Comparison of ENCODE assay signal across 12 cellular contexts in genomic region chr6:30154709-30155521, GRCh38. TPM values are rescaled to one million over a fixed set of nuclear protein-coding genes. Genes with fewer than 3 reads are reported as not detected.
A peak's percentile ranks its signal among the peaks of the same experiment; 100 is the strongest.
DNase-seq lines count a peak whose midpoint lies in the region; TF ChIP-seq lines count a peak whose summit lies in the region.
"Had no signal": no experiment of that assay in that cellular context is flagged by ENCODE, and none has a peak within 500 bp of the region (broad histone marks: within the 10 kb centered on the region; RNA-seq: fewer than 3 reads in every experiment).

No MANE protein-coding gene starts in this region.

- H2AFZ ChIP-seq in Loucy (ENCODE audit: low read length) (no peak overlapping the region), trophoblast cell (ENCODE audit: insufficient read depth, low read length, poor library complexity) (no peak overlapping the region)
- H2AFZ ChIP-seq: parathyroid adenoma had no signal

- H4K12ac ChIP-seq in trophoblast cell (ENCODE audit: low read depth, low read length): no peak overlapping the region

- H3K27ac ChIP-seq in liver (ENCODE audit: low read depth in 1 of 2, low read length in 2 of 2) (peak overlapping the region; percentile 54 to 57), trophoblast cell (ENCODE audit: low read depth, low read length) (no peak overlapping the region)
- H3K27ac ChIP-seq: parathyroid adenoma had no signal

- 0 out of 2 replicates have a peak, but pooled peaks have one; percentile 28 for TF ChIP-seq CTCF in Loucy (conservative IDR thresholded peaks at IDR 0.05; ENCODE audit: low read length)
- TF ChIP-seq CTCF in cardiac fibroblast (IDR thresholded peaks at IDR 0.05; ENCODE audit: low read depth, low read length): no peak
- TF ChIP-seq CTCF in liver (IDR thresholded peaks at IDR 0.05; ENCODE audit: low read depth, low read length, missing input control): no peak

- no peak overlapping the region for H3K4ac ChIP-seq in trophoblast cell (ENCODE audit: low read depth, low read length)

- no peaks in the 10 kb centered on the region for H3K27me3 ChIP-seq in Loucy (ENCODE audit: insufficient read depth, low read length, poor library complexity, severe bottlenecking)
- H3K27me3 ChIP-seq in liver (ENCODE audit: control insufficient read depth in 4 of 4, insufficient read depth in 4 of 4, low read length in 3 of 4): no peaks in the 10 kb centered on the region
- H3K27me3 ChIP-seq in trophoblast cell (ENCODE audit: insufficient read depth, low read length): no peaks in the 10 kb centered on the region

- peaks cover 46% of the 10 kb centered on the region for H3K4me1 ChIP-seq in Loucy (ENCODE audit: insufficient read depth, low read length, poor library complexity, severe bottlenecking)
- peaks cover 0 to 23% (median 10%) of the 10 kb centered on the region in 4 donors for H3K4me1 ChIP-seq in liver (ENCODE audit: control insufficient read depth in 4 of 4, insufficient read depth in 4 of 4, low read length in 3 of 4)
- H3K4me1 ChIP-seq in trophoblast cell (ENCODE audit: control insufficient read depth in 1 of 2, insufficient read depth in 2 of 2, low read length in 2 of 2): no peaks in the 10 kb centered on the region
- H3K4me1 ChIP-seq: parathyroid adenoma had no signal

- H3K9me3 ChIP-seq in Loucy (ENCODE audit: insufficient read depth, low read depth, low read length) (no peaks in the 10 kb centered on the region), liver (ENCODE audit: control insufficient read depth in 4 of 4, low read length in 3 of 4) (no peaks in the 10 kb centered on the region), trophoblast cell (ENCODE audit: insufficient read depth, low read depth, low read length) (no peaks in the 10 kb centered on the region)

- H3K9ac ChIP-seq in Loucy (ENCODE audit: low read depth, low read length, poor library complexity, severe bottlenecking): no peak overlapping the region
- H3K9ac ChIP-seq in liver (ENCODE audit: low read depth in 1 of 2, low read length in 2 of 2): no peak overlapping the region
- H3K9ac ChIP-seq in trophoblast cell (ENCODE audit: low read length): no peak overlapping the region
- H3K9ac ChIP-seq: parathyroid adenoma had no signal

- no peaks in the 10 kb centered on the region for H3K9me2 ChIP-seq in Loucy (replicated peaks; ENCODE audit: low read depth, low read length)

- H3K36me3 ChIP-seq in Loucy (ENCODE audit: insufficient read depth, low read length) (no peaks in the 10 kb centered on the region), liver (ENCODE audit: control insufficient read depth in 4 of 4, insufficient read depth in 3 of 4, low read depth in 1 of 4, low read length in 3 of 4) (no peaks in the 10 kb centered on the region), trophoblast cell (ENCODE audit: control insufficient read depth in 1 of 2, insufficient read depth in 2 of 2, low read length in 2 of 2) (no peaks in the 10 kb centered on the region)

- no peak overlapping the region for H3K18ac ChIP-seq in trophoblast cell (ENCODE audit: low read length)

- H3K23ac ChIP-seq in trophoblast cell (ENCODE audit: low read length): no peak overlapping the region

- TF ChIP-seq RAD21 in liver (IDR thresholded peaks at IDR 0.05): peak in 1 of 2 donors; percentile 13

- H3K14ac ChIP-seq in trophoblast cell (ENCODE audit: low read length): no peak overlapping the region

- H2AK5ac ChIP-seq in trophoblast cell (ENCODE audit: low read length): no peak overlapping the region

- H4K20me1 ChIP-seq in Loucy (ENCODE audit: insufficient read depth, low read length, poor library complexity, severe bottlenecking): no peaks in the 10 kb centered on the region

- H4K91ac ChIP-seq in trophoblast cell (ENCODE audit: low read depth, low read length): no peak overlapping the region

- no peaks in the 10 kb centered on the region for H3F3A ChIP-seq in Loucy (ENCODE audit: low read depth)

- no peak overlapping the region for H2BK5ac ChIP-seq in trophoblast cell (ENCODE audit: low read depth, low read length, poor library complexity)

- no peak overlapping the region for H4K8ac ChIP-seq in trophoblast cell (ENCODE audit: low read depth, low read length)

- H3K4me3 ChIP-seq in Loucy (ENCODE audit: low read length, poor library complexity, severe bottlenecking): no peak overlapping the region
- H3K4me3 ChIP-seq in cardiac fibroblast (replicated peaks in 1 of 2; ENCODE audit: low read depth in 2 of 2, low read length in 2 of 2): no peak overlapping the region
- H3K4me3 ChIP-seq in liver (ENCODE audit: low read depth in 1 of 3, low read length in 3 of 3): no peak overlapping the region
- H3K4me3 ChIP-seq in trophoblast cell (ENCODE audit: low read depth, low read length): no peak overlapping the region

- H2BK120ac ChIP-seq in trophoblast cell (ENCODE audit: insufficient read depth, low read length, poor library complexity): no peak overlapping the region

- WGBS in liver: 66% methylated on average over 12 of the region's 12 CpGs
- WGBS in trophoblast cell (ENCODE audit: extremely low coverage, insufficient coverage, insufficient read length): no CpG with 5 or more reads among the region's 12 CpGs

- H3K4me2 ChIP-seq in Loucy (ENCODE audit: low read depth, low read length, poor library complexity, severe bottlenecking): no peak overlapping the region
- no peak overlapping the region for H3K4me2 ChIP-seq in trophoblast cell (ENCODE audit: low read length)

- peak; percentile 17 for DNase-seq in COLO668 (lab: John Stamatoyannopoulos, UW; ENCODE audit: unreplicated experiment)
- DNase-seq in cardiac fibroblast (ENCODE audit: low read depth in 2 of 2): peak; percentile 72 to 84
- no peak for DNase-seq in NCI-H146 (lab: John Stamatoyannopoulos, UW)
- DNase-seq in trophoblast cell: no peak
- DNase-seq in NCI-H510A (lab: John Stamatoyannopoulos, UW): no peak
- DNase-seq in NOMO-1 treated with DMSO at 0.1 percent for 48 hours (lab: John Stamatoyannopoulos, UW; ENCODE audit: unreplicated experiment): no peak
- DNase-seq: activated gamma-delta T cell, NCI-H2081 treated with DMSO at 0.1 percent for 48 hours had no signal

- H2BK12ac ChIP-seq in trophoblast cell (ENCODE audit: low read length): no peak overlapping the region

- H3K79me2 ChIP-seq in Loucy (ENCODE audit: insufficient read depth, low read length): no peaks in the 10 kb centered on the region
- no peaks in the 10 kb centered on the region for H3K79me2 ChIP-seq in trophoblast cell (ENCODE audit: control insufficient read depth, insufficient read depth, low read length, poor library complexity)
- H3K79me2 ChIP-seq: parathyroid adenoma had no signal

- no peaks in the 10 kb centered on the region for H3K79me1 ChIP-seq in trophoblast cell (ENCODE audit: low read length)

TF ChIP-seq in liver, 16 proteins besides CTCF, POLR2A, EP300 and RAD21:
- TF ChIP-seq JUND (IDR thresholded peaks at IDR 0.05) (peak in 1 of 2 donors; percentile 45), ZBTB33 (IDR thresholded peaks at IDR 0.05) (no peak), HNF4A (conservative IDR thresholded peaks at IDR 0.05) (peak; percentile 35 to 47), YY1 (IDR thresholded peaks at IDR 0.05) (no peak), ATF3 (IDR thresholded peaks at IDR 0.05) (peak; percentile 53), NR2F2 (IDR thresholded peaks at IDR 0.05) (no peak), RXRA (IDR thresholded peaks at IDR 0.05) (peak; percentile 22 to 45), EGR1 (IDR thresholded peaks at IDR 0.05; ENCODE audit: low read depth in 2 of 2) (no peak), GABPA (IDR thresholded peaks at IDR 0.05 in 1 of 2, conservative IDR thresholded peaks at IDR 0.05 in 1 of 2) (no peak), SP1 (IDR thresholded peaks at IDR 0.05) (peak; percentile 76), HNF4G (IDR thresholded peaks at IDR 0.05) (peak; percentile 20), TAF1 (conservative IDR thresholded peaks at IDR 0.05) (no peak), FOXA2 (IDR thresholded peaks at IDR 0.05) (no peak)

RNA-seq across cellular contexts. Expression of gene TRIM10, which starts 6.1 kb away (rescaled TPM):
- total RNA-seq in liver: 100 to 1,000 TPM in 1 of 2 donors, under 1 TPM in 1; 0.75 to 128 TPM
- under 1 TPM; 0.29 to 0.72 TPM for polyA plus RNA-seq in liver
- not detected in 2 replicates for polyA plus RNA-seq in trophoblast cell (2013)
- total RNA-seq: glomerular endothelial cell had no signal

RNA-seq across cellular contexts. Expression of gene TRIM15, which starts 8.4 kb away (rescaled TPM):
- 1 to 10 TPM; 1.6 to 2.2 TPM for total RNA-seq in liver
- polyA plus RNA-seq in liver: 1 to 10 TPM; 1.6 to 2.8 TPM
- not detected in 2 replicates for polyA plus RNA-seq in trophoblast cell (2013)
- total RNA-seq: glomerular endothelial cell had no signal

RNA-seq across cellular contexts. Expression of gene TRIM40, which starts 19.0 kb away (rescaled TPM):
- total RNA-seq in liver: under 1 TPM in 1 of 2 donors, not detected in 1; 0.51 TPM
- polyA plus RNA-seq in liver: not detected
- polyA plus RNA-seq in trophoblast cell (2013): not detected in 2 replicates
- total RNA-seq: glomerular endothelial cell had no signal

RNA-seq across cellular contexts. Expression of gene TRIM31, which starts 42.0 kb away (rescaled TPM):
- total RNA-seq in liver: under 1 TPM; 0.17 to 0.79 TPM
- 1 to 10 TPM in 1 of 2 donors, under 1 TPM in 1; 0.16 to 1.3 TPM for polyA plus RNA-seq in liver
- not detected in 2 replicates for polyA plus RNA-seq in trophoblast cell (2013)
- total RNA-seq: glomerular endothelial cell had no signal

RNA-seq across cellular contexts. Expression of gene TRIM26, which starts 58.3 kb away (rescaled TPM):
- total RNA-seq in liver: 10 to 100 TPM; 14.9 to 50.1 TPM
- polyA plus RNA-seq in liver: 10 to 100 TPM; 16.9 to 30.9 TPM
- polyA plus RNA-seq in trophoblast cell (2013): 22.7 and 23.3 TPM in 2 replicates

Comparison
In these comparisons a context has a peak if more than half of its experiments do, and no peak if none do; other contexts are left out.
1. DNase-seq: peak in COLO668 (single experiment) and cardiac fibroblast (2 of 2); none in NCI-H146 (single experiment), trophoblast cell (0 of 2), NCI-H510A (single experiment) and NOMO-1 treated with DMSO at 0.1 percent for 48 hours (single experiment).